In the genomic region with DNA sequence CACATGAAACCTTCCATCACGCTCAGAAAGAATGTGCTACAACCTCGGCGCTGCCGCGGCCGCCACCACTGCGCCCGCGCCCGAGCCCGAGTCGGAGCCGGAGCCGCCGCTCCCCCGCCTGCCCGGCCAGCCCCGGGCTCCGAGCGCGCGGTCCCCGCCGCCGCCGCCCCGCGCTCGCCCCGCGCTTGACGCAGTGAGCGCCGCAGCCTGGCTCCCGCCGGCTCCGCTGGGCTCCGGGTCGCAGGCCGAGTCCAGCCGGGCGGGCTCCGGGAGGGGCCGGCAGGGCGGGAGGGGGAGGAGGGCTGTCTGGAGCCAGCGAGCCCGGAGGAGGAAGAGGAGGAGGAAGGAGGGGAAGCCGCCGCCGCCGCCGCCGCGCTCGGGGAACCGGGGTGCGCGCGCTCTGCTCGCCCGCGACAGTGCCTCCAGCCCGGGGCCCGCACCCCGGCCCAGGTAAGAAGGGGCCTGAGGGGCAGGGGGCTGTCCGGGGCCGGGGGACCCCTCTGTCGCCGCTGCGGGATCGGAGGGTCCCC, we compare ENCODE assay signal across 8 cellular contexts. TPM values are rescaled to one million over a fixed set of nuclear protein-coding genes. Genes with fewer than 3 reads are reported as not detected.
A peak's percentile ranks its signal among the peaks of the same experiment; 100 is the strongest.
DNase-seq lines count a peak whose midpoint lies in the region; ATAC-seq, FAIRE-seq and TF ChIP-seq lines count a peak whose summit lies in the region.

No MANE protein-coding gene starts in this region.

- H3K27ac ChIP-seq in coronary artery, result peak overlapping the region in 1 of 2 donors; percentile 51

- H3K27me3 ChIP-seq in BE2C, result peaks cover 68% of the 10 kb centered on the region

- H3K4me1 ChIP-seq in BE2C, result no peaks in the 10 kb centered on the region; the same call in 1 of the 2 replicates

- no peaks in the 10 kb centered on the region for H3K36me3 ChIP-seq in BE2C

- in situ Hi-C loops in KBM-7 (cut with MboI; ENCODE audit: low pct_unique_long_range_greater_than_20kb, low sequenced_read_pairs), result no loop called here

- H3K4me3 ChIP-seq in BE2C (ENCODE audit: low read depth, low read length) (no peak overlapping the region), coronary artery (peak overlapping the region; percentile 80)

- peak; percentile 16 for FAIRE-seq in HTR-8/SVneo (lab: Jason Lieb, UNC)

- ATAC-seq in HG03565 (IDR thresholded peaks at IDR 0.05; ENCODE audit: unreplicated experiment) (no peak), GM18873 (IDR thresholded peaks at IDR 0.05; ENCODE audit: low FRiP score, unreplicated experiment) (no peak)

- DNase-seq in BE2C (peak; percentile 53), HTR-8/SVneo (ENCODE audit: insufficient read length, low spot score) (no peak), coronary artery (ENCODE audit: low spot score) (peak; percentile 57), mesenteric fat pad (ENCODE audit: low spot score) (peak; percentile 85), KBM-7 (no peak), nucleus accumbens (lab: John Stamatoyannopoulos, UW) (no peak)

- TF ChIP-seq CTCF in BE2C (IDR thresholded peaks at IDR 0.05; ENCODE audit: low read depth, low read length) (no peak), coronary artery (IDR thresholded peaks at IDR 0.05) (no peak)

- no peaks in the 10 kb centered on the region for H3K9me3 ChIP-seq in BE2C

RNA-seq across cellular contexts. Expression of a gene that starts 4.3 kb away (rescaled TPM):
- polyA plus RNA-seq in BE2C (2012; ENCODE audit: insufficient read depth, insufficient read length, low read depth), result 0.23 TPM
- 3.7 TPM for total RNA-seq in mesenteric fat pad

Comparison
In these comparisons a context has a peak if more than half of its experiments do, and no peak if none do; other contexts are left out.
1. DNase-seq: peak in BE2C (single experiment), coronary artery (single experiment) and mesenteric fat pad (single experiment); none in HTR-8/SVneo (single experiment), KBM-7 (single experiment) and nucleus accumbens (0 of 56).